In the genomic region with DNA sequence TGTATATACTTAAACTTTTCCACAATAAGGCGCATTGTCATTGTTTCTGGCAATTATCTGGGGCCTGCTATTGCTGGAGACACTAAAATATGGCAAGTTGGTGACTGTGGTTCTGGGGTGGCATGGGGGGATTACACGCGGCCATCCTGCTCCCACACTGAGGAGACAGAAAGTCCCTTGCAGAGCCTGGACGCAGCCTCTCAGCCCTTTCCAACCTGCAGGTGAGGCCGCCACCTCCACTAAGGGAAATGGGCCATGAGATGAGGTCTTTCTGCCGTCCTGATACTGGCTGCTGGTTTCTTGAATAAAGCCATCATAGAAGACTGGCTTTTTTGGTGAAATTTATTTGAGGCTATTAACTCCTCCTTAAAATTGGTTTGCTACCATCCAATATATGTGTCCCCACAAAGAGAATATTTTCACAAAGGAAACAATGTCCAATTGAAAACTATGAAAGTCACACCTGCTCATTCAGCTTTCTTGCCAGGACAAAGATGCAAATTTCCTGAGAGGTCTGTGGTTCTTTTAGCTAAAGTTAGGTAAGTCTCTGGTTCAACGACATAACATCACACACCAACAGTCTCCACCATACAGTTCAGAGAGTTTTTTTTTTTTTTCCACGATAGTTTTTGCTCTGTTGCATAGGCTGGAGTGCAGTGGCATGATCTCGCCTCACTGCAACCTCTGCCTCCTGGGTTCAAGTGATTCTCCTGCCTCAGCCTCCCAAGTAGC, we compare ENCODE assay signal across 17 cellular contexts. TPM values are rescaled to one million over a fixed set of nuclear protein-coding genes. Genes with fewer than 3 reads are reported as not detected.
DNase-seq lines count a peak whose midpoint lies in the region; ATAC-seq, FAIRE-seq and TF ChIP-seq lines count a peak whose summit lies in the region.
"Had no signal": no experiment of that assay in that cellular context is flagged by ENCODE, and none has a peak within 500 bp of the region (broad histone marks: within the 10 kb centered on the region; RNA-seq: fewer than 3 reads in every experiment).

No MANE protein-coding gene starts in this region.

- no peak overlapping the region for H3K14ac ChIP-seq in mesenchymal stem cell (ENCODE audit: low read length in 2 of 2)

- no peak overlapping the region for H2BK15ac ChIP-seq in mesenchymal stem cell (ENCODE audit: low read depth, poor library complexity, severe bottlenecking)

- no peak for TF ChIP-seq POLR2A in endothelial cell of umbilical vein (IDR thresholded peaks at IDR 0.05; ENCODE audit: low read depth, low read length)

- intact Hi-C loops in endothelial cell of umbilical vein (cut with micrococcal nuclease), result no loop called here

- H3K9ac ChIP-seq in endothelial cell of umbilical vein (replicated peaks; ENCODE audit: extremely low read depth, insufficient read depth, low read length), result peak overlapping the region; percentile 2
- H3K9ac ChIP-seq in mesenchymal stem cell (ENCODE audit: low read length), result no peak overlapping the region
- H3K9ac ChIP-seq: neural progenitor cell had no signal

- H3K27ac ChIP-seq in endothelial cell of umbilical vein (ENCODE audit: insufficient read depth, low read depth, low read length) (peak overlapping the region; percentile 53), mesenchymal stem cell (ENCODE audit: low read length, poor library complexity, severe bottlenecking) (no peak overlapping the region)
- H3K27ac ChIP-seq: neural progenitor cell, upper lobe of right lung had no signal

- no peak overlapping the region for H2BK120ac ChIP-seq in mesenchymal stem cell (ENCODE audit: low read depth, low read length)

- no peak overlapping the region for H3K18ac ChIP-seq in mesenchymal stem cell (ENCODE audit: low read depth in 1 of 2, low read length in 2 of 2)

- CTCF ChIA-PET in endothelial cell of umbilical vein (lab: Charles Lee), result interaction anchor here (1.3 to 9.0 kb wide), 5 partner anchors 95 to 175 kb away, joined by 3 to 78 read pairs (median 17); no protein-coding TSS in a partner anchor

- peaks cover 93% of the 10 kb centered on the region for H3K79me2 ChIP-seq in endothelial cell of umbilical vein (ENCODE audit: control insufficient read depth, insufficient read depth, low read length)

- H3K4me1 ChIP-seq in endothelial cell of umbilical vein (ENCODE audit: control insufficient read depth, extremely low read depth, insufficient read depth, low read length), result peaks cover 82% of the 10 kb centered on the region
- peaks cover 9% of the 10 kb centered on the region for H3K4me1 ChIP-seq in mesenchymal stem cell (ENCODE audit: control insufficient read depth, insufficient read depth, low read depth, low read length)
- H3K4me1 ChIP-seq: upper lobe of right lung had no signal

- H3K4me3 ChIP-seq in endothelial cell of umbilical vein (replicated peaks in 1 of 3; ENCODE audit: insufficient read depth in 1 of 3, low read depth in 1 of 3, low read length in 3 of 3), result no peak overlapping the region
- no peak overlapping the region for H3K4me3 ChIP-seq in mesenchymal stem cell (ENCODE audit: insufficient read depth in 1 of 2, low read depth in 1 of 2, low read length in 2 of 2)
- H3K4me3 ChIP-seq: neural progenitor cell, upper lobe of right lung had no signal

- FAIRE-seq in endothelial cell of umbilical vein (lab: Jason Lieb, UNC), result no peak

- H3K36me3 ChIP-seq in endothelial cell of umbilical vein (ENCODE audit: control insufficient read depth in 2 of 2, extremely low read depth in 1 of 2, insufficient read depth in 2 of 2, low read length in 2 of 2), result peaks cover 85 to 88% of the 10 kb centered on the region in 2 experiments
- peaks cover 65 to 100% of the 10 kb centered on the region in 2 experiments for H3K36me3 ChIP-seq in mesenchymal stem cell (ENCODE audit: control insufficient read depth in 1 of 2, insufficient read depth in 2 of 2, low read depth in 1 of 2, low read length in 2 of 2)

- TF ChIP-seq CTCF in endothelial cell of umbilical vein (IDR thresholded peaks at IDR 0.05; ENCODE audit: extremely low read depth in 1 of 2, insufficient read depth in 1 of 2, low read depth in 1 of 2, low read length in 2 of 2), result no peak

- H3K27me3 ChIP-seq in endothelial cell of umbilical vein (ENCODE audit: control insufficient read depth in 2 of 2, insufficient read depth in 2 of 2, low read length in 2 of 2), result no peaks in the 10 kb centered on the region
- H3K27me3 ChIP-seq in mesenchymal stem cell (ENCODE audit: control insufficient read depth in 1 of 2, insufficient read depth in 1 of 2, low read length in 2 of 2), result no peaks in the 10 kb centered on the region
- H3K27me3 ChIP-seq: neural progenitor cell, upper lobe of right lung had no signal

- BruUV-seq in endothelial cell of umbilical vein (replicated peaks; lab: Mats Ljungman, UMichigan), result TSS peak; percentile 0

- no peak overlapping the region for H2AK5ac ChIP-seq in mesenchymal stem cell (ENCODE audit: low read length, severe bottlenecking)

- no peak overlapping the region for H2BK5ac ChIP-seq in mesenchymal stem cell (ENCODE audit: low read depth, low read length, poor library complexity, severe bottlenecking)

- no peaks in the 10 kb centered on the region for H3K9me1 ChIP-seq in endothelial cell of umbilical vein (replicated peaks; ENCODE audit: control insufficient read depth, extremely low read depth, insufficient read depth, low read length)

- no peak overlapping the region for H4K91ac ChIP-seq in mesenchymal stem cell (ENCODE audit: low read length)

- no peak for DNase-seq in endothelial cell of umbilical vein (ENCODE audit: low read depth, low spot score)
- no peak for DNase-seq in NCI-H1092 (lab: John Stamatoyannopoulos, UW)
- DNase-seq in mesenchymal stem cell, result no peak
- no peak for DNase-seq in OCI-M2 (lab: John Stamatoyannopoulos, UW; ENCODE audit: unreplicated experiment)
- DNase-seq: activated B cell treated with CpG ODN at 0.5 μM for 24 hours; activated naive CD4-positive, alpha-beta T cell treated with anti-CD3 and anti-CD28 coated beads, Interleukin-2, amount 50 U/mL, for 16 hours; AML-193; effector CD8-positive, alpha-beta T cell; NCI-H1092 treated with DMSO at 0.1 percent for 48 hours; NCI-H446; stimulated activated CD4-positive, alpha-beta T cell treated with anti-CD3 and anti-CD28 coated beads, Interleukin-2, amount 100 ng/mL, for 48 hours; upper lobe of right lung had no signal

- peaks cover 57% of the 10 kb centered on the region for H3K79me1 ChIP-seq in mesenchymal stem cell (replicated peaks; ENCODE audit: low read length, poor library complexity, severe bottlenecking)

- H3K4me2 ChIP-seq in endothelial cell of umbilical vein (ENCODE audit: insufficient read depth, low read length) (no peak overlapping the region), mesenchymal stem cell (ENCODE audit: low read length, poor library complexity, severe bottlenecking) (no peak overlapping the region)
- H3K4me2 ChIP-seq: neural progenitor cell had no signal

- H3K9me3 ChIP-seq in endothelial cell of umbilical vein (replicated peaks; ENCODE audit: control insufficient read depth, insufficient read depth, low read length) (no peaks in the 10 kb centered on the region), mesenchymal stem cell (ENCODE audit: control insufficient read depth, low read length) (no peaks in the 10 kb centered on the region)
- H3K9me3 ChIP-seq: upper lobe of right lung had no signal

- POLR2A ChIA-PET in endothelial cell of umbilical vein (lab: Charles Lee), result no interaction called here

- no peak overlapping the region for H4K8ac ChIP-seq in mesenchymal stem cell (ENCODE audit: low read length)

- ATAC-seq in GM18861 (IDR thresholded peaks at IDR 0.05; ENCODE audit: unreplicated experiment) (peak; percentile 49), GM21526 (IDR thresholded peaks at IDR 0.05; ENCODE audit: low FRiP score, unreplicated experiment) (peak; percentile 47), HG03108 (IDR thresholded peaks at IDR 0.05; ENCODE audit: unreplicated experiment) (peak; percentile 41), HG03457 (IDR thresholded peaks at IDR 0.05; ENCODE audit: unreplicated experiment) (no peak)
- ATAC-seq: upper lobe of right lung had no signal

- H3K4ac ChIP-seq in mesenchymal stem cell (ENCODE audit: low read depth in 1 of 2, low read length in 2 of 2), result no peak overlapping the region

- 98% methylated on average over 8 of the region's 9 CpGs for WGBS in mesenchymal stem cell

- peaks cover 3% of the 10 kb centered on the region for H4K20me1 ChIP-seq in endothelial cell of umbilical vein (replicated peaks; ENCODE audit: control insufficient read depth, extremely low read depth, insufficient read depth, low read length)

- dilution Hi-C loops in endothelial cell of umbilical vein (cut with MboI; ENCODE audit: extremely low pct_ligation_motif_present, low sequenced_read_pairs), result loop anchor here (25.0 kb wide), 1 partner anchor 115 kb away; no protein-coding TSS in a partner anchor

- no peak overlapping the region for H3K23ac ChIP-seq in mesenchymal stem cell (ENCODE audit: low read length in 2 of 2)

- no peak overlapping the region for H2BK12ac ChIP-seq in mesenchymal stem cell (ENCODE audit: low read length in 2 of 2)

- H2AFZ ChIP-seq in endothelial cell of umbilical vein (ENCODE audit: low read depth, low read length), result no peak overlapping the region
- no peak overlapping the region for H2AFZ ChIP-seq in mesenchymal stem cell (ENCODE audit: low read depth, low read length)
- H2AFZ ChIP-seq: neural progenitor cell had no signal

TF ChIP-seq in endothelial cell of umbilical vein, 7 proteins besides CTCF, POLR2A, EP300 and RAD21:
- TF ChIP-seq MYC (IDR thresholded peaks at IDR 0.05; ENCODE audit: low read depth, low read length), result no peak
- peak; percentile 36 for TF ChIP-seq POLR2AphosphoS5 (IDR thresholded peaks at IDR 0.05; ENCODE audit: insufficient read depth, low read depth, low read length)
- no peak for TF ChIP-seq FOS (IDR thresholded peaks at IDR 0.05; ENCODE audit: borderline replicate concordance, insufficient read depth, low read length)
TF ChIP-seq in endothelial cell of umbilical vein: peak in this region for 1.

RNA-seq across cellular contexts. Expression of a gene that starts 13.0 kb away (rescaled TPM):
- total RNA-seq in endothelial cell of umbilical vein, result 1,581 and 1,665 TPM in 2 replicates
- 2,566 and 2,629 TPM in 2 replicates for polyA plus RNA-seq in endothelial cell of umbilical vein
- polyA plus RNA-seq in endothelial cell of umbilical vein (2011; cell fraction: cytosol; rRNA removed), result 2,247 and 2,322 TPM in 2 replicates
- polyA plus RNA-seq in endothelial cell of umbilical vein (2011; cell fraction: nucleus; rRNA removed), result 1,597 and 1,745 TPM in 2 replicates
- polyA plus RNA-seq in endothelial cell of umbilical vein (2012), result 1,989 and 2,618 TPM in 2 replicates
- 2,443 and 2,887 TPM in 2 replicates for polyA minus RNA-seq in endothelial cell of umbilical vein
- polyA minus RNA-seq in endothelial cell of umbilical vein (2011; cell fraction: cytosol; rRNA and poly(A)+ RNA removed), result 46.0 TPM
- polyA minus RNA-seq in endothelial cell of umbilical vein (2011; cell fraction: nucleus; rRNA and poly(A)+ RNA removed), result 638 and 706 TPM in 2 replicates
- 242 TPM for polyA plus RNA-seq in mesenchymal stem cell (2013, experiment 1 of 2)
- polyA plus RNA-seq in mesenchymal stem cell (2013, experiment 2 of 2), result 248 TPM
